ENCODE assay signal across 8 cellular contexts in the genomic region with DNA sequence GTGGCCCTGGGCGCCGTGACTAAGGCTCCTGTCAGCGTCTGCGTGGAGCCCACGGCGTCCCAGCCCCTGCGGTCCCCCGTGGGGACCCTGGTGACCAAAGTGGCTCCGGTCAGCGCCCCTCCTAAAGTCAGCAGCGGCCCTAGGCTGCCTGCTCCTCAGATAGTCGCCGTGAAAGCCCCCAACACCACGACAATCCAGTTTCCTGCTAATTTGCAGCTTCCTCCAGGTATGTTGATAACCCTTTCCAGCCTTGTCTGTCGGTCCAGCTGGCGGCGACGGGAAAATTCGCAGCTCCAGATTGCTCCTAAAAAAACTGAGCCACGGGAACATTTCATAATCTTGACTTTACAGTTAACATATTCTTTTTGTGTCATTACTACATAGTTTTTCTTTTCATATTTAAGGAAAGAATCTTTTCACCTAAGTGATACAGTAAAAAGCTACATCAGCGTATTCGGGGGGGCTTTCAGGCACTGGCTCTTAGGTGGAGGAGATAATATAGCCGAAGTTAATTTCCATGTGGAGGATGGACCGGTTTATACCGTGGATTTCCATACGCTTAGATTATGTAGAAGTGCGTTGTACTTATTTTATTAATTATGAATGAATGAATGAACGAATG. TPM values are rescaled to one million over a fixed set of nuclear protein-coding genes. Genes with fewer than 3 reads are reported as not detected.
DNase-seq lines count a peak whose midpoint lies in the region; TF ChIP-seq lines count a peak whose summit lies in the region.

No MANE protein-coding gene starts in this region.

- peak overlapping the region; percentile 96 for H3K4me2 ChIP-seq in OCI-LY3 (ENCODE audit: low read length)
- H3K4me2 ChIP-seq in neuronal stem cell (ENCODE audit: insufficient read depth, low read length, poor library complexity, severe bottlenecking): peak overlapping the region; percentile 97

- peaks cover 3% of the 10 kb centered on the region for H3K36me3 Mint-ChIP-seq in activated naive CD4-positive, alpha-beta T cell treated with anti-CD3 and anti-CD28 coated beads, Interleukin-2, amount 50 U/mL, for 24 hours
- H3K36me3 Mint-ChIP-seq in endothelial cell (ENCODE audit: low read depth, unreplicated experiment): no peaks in the 10 kb centered on the region

- no peaks in the 10 kb centered on the region for H3K9me3 Mint-ChIP-seq in activated naive CD4-positive, alpha-beta T cell treated with anti-CD3 and anti-CD28 coated beads, Interleukin-2, amount 50 U/mL, for 24 hours
- no peaks in the 10 kb centered on the region for H3K9me3 Mint-ChIP-seq in endothelial cell (ENCODE audit: unreplicated experiment)

- peaks cover 21% of the 10 kb centered on the region; the same call in 1 of the 2 replicates for H4K20me1 ChIP-seq in OCI-LY3 (ENCODE audit: insufficient read depth, low read length)

- H2AFZ ChIP-seq in OCI-LY3 (ENCODE audit: low read depth, low read length) (no peak overlapping the region; the same call in 1 of the 2 replicates), neuronal stem cell (ENCODE audit: low read length) (peak overlapping the region; percentile 100)

- peak overlapping the region; percentile 89 for H3K18ac ChIP-seq in neuronal stem cell (ENCODE audit: low read length)

- H3K36me3 ChIP-seq in OCI-LY3 (replicated peaks; ENCODE audit: low read depth, low read length) (peaks cover 5% of the 10 kb centered on the region), neuronal stem cell (replicated peaks in 1 of 2; ENCODE audit: control insufficient read depth in 2 of 2, insufficient read depth in 2 of 2, low read length in 2 of 2) (no peaks in the 10 kb centered on the region)

- H3K9ac ChIP-seq in OCI-LY3 (ENCODE audit: low read length): peak overlapping the region; percentile 72
- H3K9ac ChIP-seq in neuronal stem cell (ENCODE audit: low read depth, low read length, poor library complexity): peak overlapping the region; percentile 92

- H4K91ac ChIP-seq in neuronal stem cell (ENCODE audit: low read depth, low read length, poor library complexity): no peak overlapping the region

- no CpG with 5 or more reads among the region's 28 CpGs for WGBS in neuronal stem cell (ENCODE audit: extremely low coverage in 2 of 2, insufficient read length in 2 of 2, insufficient replicate concordance in 1 of 2), 2 donors

- no peak overlapping the region for H2BK120ac ChIP-seq in neuronal stem cell (ENCODE audit: low read depth, low read length)

- H2BK5ac ChIP-seq in neuronal stem cell (ENCODE audit: low read length): no peak overlapping the region

- H3K27me3 Mint-ChIP-seq in activated naive CD4-positive, alpha-beta T cell treated with anti-CD3 and anti-CD28 coated beads, Interleukin-2, amount 50 U/mL, for 24 hours: no peaks in the 10 kb centered on the region
- peaks cover 2% of the 10 kb centered on the region for H3K27me3 Mint-ChIP-seq in endothelial cell (ENCODE audit: unreplicated experiment)

- peaks cover 18% of the 10 kb centered on the region for H3K4me1 ChIP-seq in OCI-LY3 (ENCODE audit: low read length)
- no peaks in the 10 kb centered on the region for H3K4me1 ChIP-seq in neuronal stem cell (ENCODE audit: control insufficient read depth in 2 of 2, insufficient read depth in 1 of 2, low read depth in 1 of 2, low read length in 2 of 2)

- DNase-seq in activated naive CD4-positive, alpha-beta T cell (lab: John Stamatoyannopoulos, UW): no peak
- DNase-seq in endothelial cell (ENCODE audit: low spot score) (no peak), neuronal stem cell (ENCODE audit: low spot score) (no peak), NCI-H1048 (lab: John Stamatoyannopoulos, UW) (no peak), hepatic stellate cell (ENCODE audit: low spot score) (no peak)
- DNase-seq in activated CD4-positive, CD25-positive, alpha-beta regulatory T cell (lab: John Stamatoyannopoulos, UW): no peak

- no peak overlapping the region for H4K8ac ChIP-seq in neuronal stem cell (ENCODE audit: low read depth, low read length)

- H3K4me3 ChIP-seq in OCI-LY3 (ENCODE audit: low read length) (peak overlapping the region; percentile 84), neuronal stem cell (ENCODE audit: low read length in 2 of 2) (peak overlapping the region; percentile 92 to 97)

- no peak overlapping the region for H2BK15ac ChIP-seq in neuronal stem cell (ENCODE audit: low read length)

- H3K27me3 ChIP-seq in OCI-LY3 (ENCODE audit: low read depth, low read length): peaks cover 5% of the 10 kb centered on the region; the same call in 1 of the 2 replicates
- H3K27me3 ChIP-seq in neuronal stem cell (ENCODE audit: control insufficient read depth in 3 of 3, insufficient read depth in 3 of 3, low read depth in 1 of 3, low read length in 3 of 3): peaks cover 0 to 34% (median 9%) of the 10 kb centered on the region in 3 experiments

- no peak for TF ChIP-seq CTCF in OCI-LY3 (IDR thresholded peaks at IDR 0.05; ENCODE audit: low read depth, low read length)
- TF ChIP-seq CTCF in endothelial cell (IDR thresholded peaks at IDR 0.05; ENCODE audit: unreplicated experiment): no peak

- H3K79me2 ChIP-seq in OCI-LY3 (ENCODE audit: low read length): peaks cover 52% of the 10 kb centered on the region

- peak overlapping the region; percentile 94 for H3K14ac ChIP-seq in neuronal stem cell (ENCODE audit: low read length)

- H2AK5ac ChIP-seq in neuronal stem cell (ENCODE audit: low read depth, low read length): peak overlapping the region; percentile 92

- H3K79me1 ChIP-seq in neuronal stem cell (ENCODE audit: low read depth, low read length): no peaks in the 10 kb centered on the region

- no peak overlapping the region for H3K4ac ChIP-seq in neuronal stem cell (ENCODE audit: low read length)

- peak overlapping the region; percentile 95 for H3K27ac Mint-ChIP-seq in activated naive CD4-positive, alpha-beta T cell treated with anti-CD3 and anti-CD28 coated beads, Interleukin-2, amount 50 U/mL, for 24 hours
- peak overlapping the region; percentile 49 for H3K27ac Mint-ChIP-seq in endothelial cell (ENCODE audit: unreplicated experiment)

- H2BK12ac ChIP-seq in neuronal stem cell (ENCODE audit: low read length): no peak overlapping the region

- peak overlapping the region; percentile 85 for H3K23ac ChIP-seq in neuronal stem cell (ENCODE audit: low read depth, low read length, poor library complexity)

- H3K9me3 ChIP-seq in OCI-LY3 (ENCODE audit: insufficient read depth, low read length) (no peaks in the 10 kb centered on the region), neuronal stem cell (replicated peaks in 1 of 2; ENCODE audit: control insufficient read depth in 2 of 2, insufficient read depth in 1 of 2, low read depth in 1 of 2, low read length in 2 of 2) (no peaks in the 10 kb centered on the region)

- H3K27ac ChIP-seq in OCI-LY3 (ENCODE audit: low read length) (peak overlapping the region; percentile 31), neuronal stem cell (replicated peaks; ENCODE audit: low read length) (no peak overlapping the region)

- peak overlapping the region; percentile 97 for H3K4me3 Mint-ChIP-seq in activated naive CD4-positive, alpha-beta T cell treated with anti-CD3 and anti-CD28 coated beads, Interleukin-2, amount 50 U/mL, for 24 hours
- H3K4me3 Mint-ChIP-seq in endothelial cell (ENCODE audit: unreplicated experiment): peak overlapping the region; percentile 95

- peaks cover 45% of the 10 kb centered on the region for H3K4me1 Mint-ChIP-seq in activated naive CD4-positive, alpha-beta T cell treated with anti-CD3 and anti-CD28 coated beads, Interleukin-2, amount 50 U/mL, for 24 hours
- H3K4me1 Mint-ChIP-seq in endothelial cell (ENCODE audit: unreplicated experiment): peaks cover 12% of the 10 kb centered on the region

RNA-seq across cellular contexts. Expression of gene TAF4B, which starts 0.9 kb away (rescaled TPM):
- 3.3 TPM for total RNA-seq in endothelial cell (ENCODE audit: unreplicated experiment)
- 2.7 TPM for polyA plus RNA-seq in neuronal stem cell (2013, experiment 1 of 2)
- 3.0 TPM for polyA plus RNA-seq in neuronal stem cell (2013, experiment 2 of 2)
